In the genomic region with DNA sequence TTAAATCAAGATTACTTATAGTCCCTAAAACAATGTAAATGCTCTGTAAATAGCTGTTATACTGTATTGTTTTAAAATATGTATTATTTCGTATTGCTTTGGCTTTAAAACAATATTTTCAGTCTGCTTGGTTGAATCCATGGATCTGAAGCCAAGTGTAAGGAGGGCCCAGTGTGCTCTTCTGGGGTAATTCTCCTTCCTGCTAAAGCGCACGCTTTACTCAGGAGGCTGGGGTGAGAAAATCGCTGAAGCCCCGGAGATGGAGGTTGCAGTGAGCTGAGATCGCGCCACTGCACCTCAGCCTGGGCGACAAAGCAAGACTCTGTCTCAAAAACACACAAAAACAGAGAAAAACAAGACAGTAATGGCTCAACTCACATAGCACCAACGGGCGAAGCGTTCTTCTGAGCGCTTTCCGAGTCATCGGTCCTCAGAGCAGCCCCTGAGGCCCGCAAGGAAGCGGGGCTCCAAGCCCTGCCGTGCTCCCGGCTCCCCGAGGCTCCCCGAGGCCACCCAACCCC, we compare ENCODE assay signal across 6 cellular contexts.
DNase-seq lines count a peak whose midpoint lies in the region; ATAC-seq and TF ChIP-seq lines count a peak whose summit lies in the region.

No MANE protein-coding gene starts in this region.

- peak overlapping the region; percentile 89 to 91 for H3K4me3 Mint-ChIP-seq in stimulated activated naive B cell treated with anti-CD40 and anti-IgM and Interleukin-4, amounts not matched to agents 10 μg/mL and 1 μg/mL and 100 μg/mL, for 72 hours

- peaks cover 4 to 11% of the 10 kb centered on the region in 2 donors for H3K36me3 Mint-ChIP-seq in stimulated activated naive B cell treated with anti-CD40 and anti-IgM and Interleukin-4, amounts not matched to agents 10 μg/mL and 1 μg/mL and 100 μg/mL, for 72 hours

- peak overlapping the region; percentile 54 for H3K4me3 ChIP-seq in fibroblast of mammary gland (ENCODE audit: control insufficient read depth, low read depth, low read length)

- peak; percentile 22 for ATAC-seq in GM19023 (IDR thresholded peaks at IDR 0.05; ENCODE audit: unreplicated experiment)
- ATAC-seq in stimulated activated naive B cell treated with anti-CD40 and anti-IgM and Interleukin-4, amounts not matched to agents 10 μg/mL and 1 μg/mL and 100 μg/mL, for 72 hours (replicated peaks): peak; percentile 24 to 30

- H3K27ac Mint-ChIP-seq in stimulated activated naive B cell treated with anti-CD40 and anti-IgM and Interleukin-4, amounts not matched to agents 10 μg/mL and 1 μg/mL and 100 μg/mL, for 72 hours: peak overlapping the region; percentile 81

- no peaks in the 10 kb centered on the region for H3K27me3 Mint-ChIP-seq in stimulated activated naive B cell treated with anti-CD40 and anti-IgM and Interleukin-4, amounts not matched to agents 10 μg/mL and 1 μg/mL and 100 μg/mL, for 72 hours

- no peak for TF ChIP-seq RAD21 in Ishikawa (IDR thresholded peaks at IDR 0.05; ENCODE audit: low read depth)

- no peak for TF ChIP-seq CTCF in fibroblast of mammary gland (conservative IDR thresholded peaks at IDR 0.05; ENCODE audit: control insufficient read depth, insufficient read depth, low read depth, low read length)

- H3K4me1 Mint-ChIP-seq in stimulated activated naive B cell treated with anti-CD40 and anti-IgM and Interleukin-4, amounts not matched to agents 10 μg/mL and 1 μg/mL and 100 μg/mL, for 72 hours: peaks cover 4 to 25% of the 10 kb centered on the region in 2 donors

- no peaks in the 10 kb centered on the region for H3K9me3 Mint-ChIP-seq in stimulated activated naive B cell treated with anti-CD40 and anti-IgM and Interleukin-4, amounts not matched to agents 10 μg/mL and 1 μg/mL and 100 μg/mL, for 72 hours

- DNase-seq in fibroblast of mammary gland (ENCODE audit: low read depth) (no peak), NCI-H1436 treated with DMSO at 0.1 percent for 48 hours (lab: John Stamatoyannopoulos, UW) (no peak)
- DNase-seq in stimulated activated naive B cell treated with anti-CD40 and anti-IgM and Interleukin-4, amounts not matched to agents 10 μg/mL and 1 μg/mL and 100 μg/mL, for 72 hours: no peak
- no peak for DNase-seq in activated CD4-positive, alpha-beta T cell treated with anti-CD3 and anti-CD28 coated beads, Interleukin-2, amount 50 U/mL, for 4 hours

- no peak for TF ChIP-seq EP300 in Ishikawa (IDR thresholded peaks at IDR 0.05; ENCODE audit: borderline replicate concordance)

TF ChIP-seq in Ishikawa, 13 proteins besides CTCF, POLR2A, EP300 and RAD21:
- TF ChIP-seq REST (IDR thresholded peaks at IDR 0.05; ENCODE audit: low read depth) (no peak), TAF1 (IDR thresholded peaks at IDR 0.05; ENCODE audit: low read depth) (0 out of 2 replicates have a peak, but pooled peaks have one; percentile 18)
- TF ChIP-seq, protein P1, sequence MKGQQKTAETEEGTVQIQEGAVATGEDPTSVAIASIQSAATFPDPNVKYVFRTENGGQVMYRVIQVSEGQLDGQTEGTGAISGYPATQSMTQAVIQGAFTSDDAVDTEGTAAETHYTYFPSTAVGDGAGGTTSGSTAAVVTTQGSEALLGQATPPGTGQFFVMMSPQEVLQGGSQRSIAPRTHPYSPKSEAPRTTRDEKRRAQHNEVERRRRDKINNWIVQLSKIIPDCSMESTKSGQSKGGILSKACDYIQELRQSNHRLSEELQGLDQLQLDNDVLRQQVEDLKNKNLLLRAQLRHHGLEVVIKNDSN (IDR thresholded peaks at IDR 0.05): no peak
